In the genomic region with DNA sequence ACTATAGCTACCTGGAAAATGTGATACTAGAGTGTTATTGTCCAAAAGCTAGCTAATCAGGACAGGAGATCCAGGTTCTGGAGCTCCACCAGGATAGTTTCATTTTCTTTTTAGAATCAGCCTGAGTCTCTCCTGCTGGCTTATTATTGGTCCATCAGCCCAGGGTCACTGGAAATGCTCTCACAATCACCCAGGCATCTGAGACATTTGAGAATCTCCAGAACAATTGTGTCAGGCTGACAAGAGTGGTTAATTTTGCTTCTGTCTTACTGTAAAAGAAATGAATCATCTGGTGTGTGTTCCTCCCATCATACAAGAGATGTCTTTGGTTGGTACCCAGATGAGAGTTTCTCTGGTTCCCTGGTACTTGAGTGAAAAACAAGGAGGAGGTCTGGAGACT, we compare ENCODE assay signal across 22 cellular contexts. TPM values are rescaled to one million over a fixed set of nuclear protein-coding genes. Genes with fewer than 3 reads are reported as not detected.
A peak's percentile ranks its signal among the peaks of the same experiment; 100 is the strongest.
DNase-seq lines count a peak whose midpoint lies in the region; ATAC-seq and TF ChIP-seq lines count a peak whose summit lies in the region.
"Had no signal": no experiment of that assay in that cellular context is flagged by ENCODE, and none has a peak within 500 bp of the region (broad histone marks: within the 10 kb centered on the region; RNA-seq: fewer than 3 reads in every experiment).

No MANE protein-coding gene starts in this region.

- ATAC-seq in activated T-cell treated with anti-CD3 and anti-CD28 coated beads, Interleukin-2, amount 50 U/mL, for 4 hours: peak; percentile 67 to 69
- peak; percentile 46 for ATAC-seq in activated naive CD8-positive, alpha-beta T cell treated with anti-CD3 and anti-CD28 coated beads, Interleukin-2, amount 50 U/mL, for 24 hours
- no peak for ATAC-seq in naive thymus-derived CD4-positive, alpha-beta T cell
- ATAC-seq in HG03442 (IDR thresholded peaks at IDR 0.05; ENCODE audit: unreplicated experiment): no peak
- no peak for ATAC-seq in upper lobe of left lung (ENCODE audit: low FRiP score in 2 of 2)
- ATAC-seq: right cardiac atrium had no signal

- no peaks in the 10 kb centered on the region for H4K20me1 ChIP-seq in OCI-LY7 (ENCODE audit: insufficient read depth, low read length)

- TF ChIP-seq CTCF in OCI-LY7 (conservative IDR thresholded peaks at IDR 0.05; ENCODE audit: low read length): no peak
- TF ChIP-seq CTCF in upper lobe of left lung (IDR thresholded peaks at IDR 0.05): no peak

- H3K36me3 ChIP-seq in OCI-LY7 (ENCODE audit: insufficient read depth, low read length): peaks cover 11% of the 10 kb centered on the region
- H3K36me3 ChIP-seq in naive thymus-derived CD4-positive, alpha-beta T cell (ENCODE audit: control insufficient read depth in 2 of 3, insufficient read depth in 3 of 3, low read length in 3 of 3): no peaks in the 10 kb centered on the region
- no peaks in the 10 kb centered on the region for H3K36me3 ChIP-seq in upper lobe of left lung
- H3K36me3 ChIP-seq: neutrophil, Peyer's patch, vagina had no signal

- no peaks in the 10 kb centered on the region for H3K27me3 Mint-ChIP-seq in activated T-cell treated with anti-CD3 and anti-CD28 coated beads, Interleukin-2, amount 50 U/mL, for 4 hours (ENCODE audit: low read depth)
- H3K27me3 Mint-ChIP-seq in activated naive CD8-positive, alpha-beta T cell treated with anti-CD3 and anti-CD28 coated beads, Interleukin-2, amount 50 U/mL, for 24 hours: no peaks in the 10 kb centered on the region
- H3K27me3 Mint-ChIP-seq in naive thymus-derived CD4-positive, alpha-beta T cell: no peaks in the 10 kb centered on the region
- H3K27me3 Mint-ChIP-seq: stimulated activated naive CD8-positive, alpha-beta T cell treated with anti-CD3 and anti-CD28 coated beads, Interleukin-15, Interleukin-2, amounts not matched to agents 100 ng/mL and 50 ng/mL, for 24 hours had no signal

- H3K4me3 ChIP-seq in OCI-LY7 (ENCODE audit: low read depth, low read length, poor library complexity, severe bottlenecking): no peak overlapping the region
- H3K4me3 ChIP-seq in naive thymus-derived CD4-positive, alpha-beta T cell (ENCODE audit: low read length): peak overlapping the region; percentile 14
- H3K4me3 ChIP-seq in upper lobe of left lung: no peak overlapping the region
- H3K4me3 ChIP-seq: Peyer's patch, vagina had no signal

- no peak for DNase-seq in activated T-cell treated with anti-CD3 and anti-CD28 coated beads, Interleukin-2, amount 50 U/mL, for 4 hours
- no peak for DNase-seq in activated T-cell treated with anti-CD3 and anti-CD28 coated beads for 4 hours
- DNase-seq in OCI-LY7 (ENCODE audit: low spot score): no peak
- no peak for DNase-seq in activated naive CD8-positive, alpha-beta T cell treated with anti-CD3 and anti-CD28 coated beads, Interleukin-2, amount 50 U/mL, for 24 hours
- peak in 1 of 9 donors; percentile 5 for DNase-seq in naive thymus-derived CD4-positive, alpha-beta T cell
- DNase-seq in posterior vena cava (ENCODE audit: low spot score): no peak
- no peak for DNase-seq in upper lobe of left lung
- DNase-seq: ACHN, amniotic stem cell, endodermal cell, hypothalamus, Karpas-422, kidney glomerular epithelial cell, mesendoderm, NCI-H1417 treated with DMSO at 0.1 percent for 48 hours, Peyer's patch, right cardiac atrium had no signal

- H3K9me2 ChIP-seq in OCI-LY7 (ENCODE audit: insufficient read depth, low read length): no peaks in the 10 kb centered on the region

- H3K4me1 ChIP-seq in OCI-LY7 (ENCODE audit: insufficient read depth, low read length, poor library complexity, severe bottlenecking) (peaks cover 41% of the 10 kb centered on the region), upper lobe of left lung (no peaks in the 10 kb centered on the region)
- peaks cover 6% of the 10 kb centered on the region in 2 donors for H3K4me1 ChIP-seq in naive thymus-derived CD4-positive, alpha-beta T cell (ENCODE audit: control insufficient read depth in 2 of 2, insufficient read depth in 2 of 2, low read length in 2 of 2)
- H3K4me1 ChIP-seq: Peyer's patch, vagina had no signal

- H3K27ac ChIP-seq in OCI-LY7 (ENCODE audit: low read depth, low read length, poor library complexity, severe bottlenecking) (peak overlapping the region; percentile 84), upper lobe of left lung (no peak overlapping the region)
- peak overlapping the region; percentile 54 for H3K27ac ChIP-seq in naive thymus-derived CD4-positive, alpha-beta T cell (ENCODE audit: low read depth, low read length)
- H3K27ac ChIP-seq: neutrophil, Peyer's patch, vagina, VCaP had no signal

- H3K9me3 ChIP-seq in OCI-LY7 (ENCODE audit: low read length) (no peaks in the 10 kb centered on the region), upper lobe of left lung (peaks cover 0 to 10% (median 6%) of the 10 kb centered on the region in 4 donors)
- H3K9me3 ChIP-seq in naive thymus-derived CD4-positive, alpha-beta T cell (ENCODE audit: control insufficient read depth in 2 of 3, low read length in 3 of 3): no peaks in the 10 kb centered on the region
- H3K9me3 ChIP-seq: neutrophil, Peyer's patch, vagina had no signal

- no peak for TF ChIP-seq POLR2A in upper lobe of left lung (IDR thresholded peaks at IDR 0.05)

- peak overlapping the region; percentile 21; the same call in 1 of the 2 replicates for H3K4me2 ChIP-seq in OCI-LY7 (ENCODE audit: low read length)

- CTCF ChIA-PET in OCI-LY7 (lab: Charles Lee; ENCODE audit: unreplicated experiment): no interaction called here
- CTCF ChIA-PET in naive thymus-derived CD4-positive, alpha-beta T cell (lab: Charles Lee): no interaction called here

- H3K79me2 ChIP-seq in OCI-LY7 (ENCODE audit: insufficient read depth, low read depth, low read length): peaks cover 47% of the 10 kb centered on the region

- no peaks in the 10 kb centered on the region for H3K27me3 ChIP-seq in naive thymus-derived CD4-positive, alpha-beta T cell (ENCODE audit: control insufficient read depth in 2 of 2, insufficient read depth in 2 of 2, low read length in 2 of 2)
- H3K27me3 ChIP-seq in upper lobe of left lung: no peaks in the 10 kb centered on the region
- H3K27me3 ChIP-seq: neutrophil, Peyer's patch, vagina had no signal

- no peaks in the 10 kb centered on the region for H3K36me3 Mint-ChIP-seq in activated T-cell treated with anti-CD3 and anti-CD28 coated beads, Interleukin-2, amount 50 U/mL, for 4 hours (ENCODE audit: insufficient read depth)
- peaks cover 8% of the 10 kb centered on the region for H3K36me3 Mint-ChIP-seq in activated naive CD8-positive, alpha-beta T cell treated with anti-CD3 and anti-CD28 coated beads, Interleukin-2, amount 50 U/mL, for 24 hours (ENCODE audit: low read depth)
- peaks cover 0 to 23% (median 12%) of the 10 kb centered on the region in 5 donors for H3K36me3 Mint-ChIP-seq in naive thymus-derived CD4-positive, alpha-beta T cell

- H3K4me3 Mint-ChIP-seq in activated T-cell treated with anti-CD3 and anti-CD28 coated beads, Interleukin-2, amount 50 U/mL, for 4 hours: peak overlapping the region; percentile 33
- no peak overlapping the region for H3K4me3 Mint-ChIP-seq in activated naive CD8-positive, alpha-beta T cell treated with anti-CD3 and anti-CD28 coated beads, Interleukin-2, amount 50 U/mL, for 24 hours
- peak overlapping the region; percentile 62 to 83 (median 78) for H3K4me3 Mint-ChIP-seq in naive thymus-derived CD4-positive, alpha-beta T cell
- H3K4me3 Mint-ChIP-seq: endodermal cell; stimulated activated naive CD8-positive, alpha-beta T cell treated with anti-CD3 and anti-CD28 coated beads, Interleukin-15, Interleukin-2, amounts not matched to agents 100 ng/mL and 50 ng/mL, for 24 hours had no signal

- H2AFZ ChIP-seq in OCI-LY7 (ENCODE audit: low read length): no peak overlapping the region

- no peaks in the 10 kb centered on the region for H3K9me3 Mint-ChIP-seq in activated T-cell treated with anti-CD3 and anti-CD28 coated beads, Interleukin-2, amount 50 U/mL, for 4 hours
- H3K9me3 Mint-ChIP-seq in activated naive CD8-positive, alpha-beta T cell treated with anti-CD3 and anti-CD28 coated beads, Interleukin-2, amount 50 U/mL, for 24 hours: no peaks in the 10 kb centered on the region
- H3K9me3 Mint-ChIP-seq in naive thymus-derived CD4-positive, alpha-beta T cell: peaks cover 0 to 36% (median 5%) of the 10 kb centered on the region in 11 donors
- H3K9me3 Mint-ChIP-seq: endodermal cell; stimulated activated naive CD8-positive, alpha-beta T cell treated with anti-CD3 and anti-CD28 coated beads, Interleukin-15, Interleukin-2, amounts not matched to agents 100 ng/mL and 50 ng/mL, for 24 hours had no signal

- H3K27ac Mint-ChIP-seq in activated naive CD8-positive, alpha-beta T cell treated with anti-CD3 and anti-CD28 coated beads, Interleukin-2, amount 50 U/mL, for 24 hours: no peak overlapping the region
- peak overlapping the region; percentile 75 to 97 (median 91) for H3K27ac Mint-ChIP-seq in naive thymus-derived CD4-positive, alpha-beta T cell
- H3K27ac Mint-ChIP-seq: endodermal cell; stimulated activated naive CD8-positive, alpha-beta T cell treated with anti-CD3 and anti-CD28 coated beads, Interleukin-15, Interleukin-2, amounts not matched to agents 100 ng/mL and 50 ng/mL, for 24 hours had no signal

- peaks cover 36% of the 10 kb centered on the region for H3K4me1 Mint-ChIP-seq in activated T-cell treated with anti-CD3 and anti-CD28 coated beads, Interleukin-2, amount 50 U/mL, for 4 hours (ENCODE audit: low read depth)
- H3K4me1 Mint-ChIP-seq in activated naive CD8-positive, alpha-beta T cell treated with anti-CD3 and anti-CD28 coated beads, Interleukin-2, amount 50 U/mL, for 24 hours: peaks cover 31% of the 10 kb centered on the region
- peaks cover 10 to 50% (median 31%) of the 10 kb centered on the region in 7 donors for H3K4me1 Mint-ChIP-seq in naive thymus-derived CD4-positive, alpha-beta T cell

- TF ChIP-seq EP300 in upper lobe of left lung (IDR thresholded peaks at IDR 0.05): no peak

- intact Hi-C loops in OCI-LY7 (cut with micrococcal nuclease; ENCODE audit: unreplicated experiment): loop anchor here (5.0 kb wide), 1 partner anchor 40 kb away; a partner anchor contains a TSS
- intact Hi-C loops in naive thymus-derived CD4-positive, alpha-beta T cell (cut with micrococcal nuclease): loop anchor here in 1 of 2 donors (5.0 kb wide), 1 partner anchor 115 kb away; the partner anchor contains the start of gene ZNF675
- intact Hi-C loops in posterior vena cava (cut with DNase I): no loop called here

- POLR2A ChIA-PET in OCI-LY7 (lab: Charles Lee): interaction anchor here (0.6 to 1.7 kb wide), 6 partner anchors 11 to 361 kb away, joined by 3 to 6 read pairs (median 4); partner anchors contain the start of gene ZNF681
- POLR2A ChIA-PET in naive thymus-derived CD4-positive, alpha-beta T cell (lab: Charles Lee): interaction anchor here (1.1 to 1.8 kb wide), 3 partner anchors 43 to 115 kb away, joined by 4 to 7 read pairs (median 7); partner anchors contain the start of genes ZNF675, ZNF681 and ZNF726

- BruUV-seq in OCI-LY7 (replicated peaks; lab: Mats Ljungman, UMichigan): no TSS peak

RNA-seq across cellular contexts. Expression of gene ZNF681, which starts 43.6 kb away (rescaled TPM):
- 1 to 10 TPM; 3.7 to 4.3 (median 4.3) TPM for total RNA-seq in activated T-cell treated with anti-CD3 and anti-CD28 coated beads, Interleukin-2, amount 50 U/mL, for 4 hours
- total RNA-seq in OCI-LY7 (2014; rRNA removed; shearing (Covaris generic)): 3.1 and 4.3 TPM in 2 replicates
- total RNA-seq in OCI-LY7 (2022) (6.0 and 6.2 TPM in 2 replicates), posterior vena cava (1 to 10 TPM; 1.5 to 1.6 TPM), upper lobe of left lung (1 to 10 TPM in 5 of 6 donors, under 1 TPM in 1; 0.67 to 3.9 (median 1.4) TPM)
- total RNA-seq in naive thymus-derived CD4-positive, alpha-beta T cell: 10 to 100 TPM in 1 of 5 experiments, 1 to 10 TPM in 4; 1.8 to 12.9 (median 4.4) TPM
- polyA plus RNA-seq in naive thymus-derived CD4-positive, alpha-beta T cell: 1 to 10 TPM; 2.6 to 5.7 TPM

Comparison
In these comparisons a context has a peak if more than half of its experiments do, and no peak if none do; other contexts are left out.
1. ATAC-seq: peak in activated T-cell treated with anti-CD3 and anti-CD28 coated beads, Interleukin-2, amount 50 U/mL, for 4 hours (2 of 2) and activated naive CD8-positive, alpha-beta T cell treated with anti-CD3 and anti-CD28 coated beads, Interleukin-2, amount 50 U/mL, for 24 hours (single experiment); none in naive thymus-derived CD4-positive, alpha-beta T cell (single experiment), HG03442 (single experiment) and upper lobe of left lung (0 of 2).
2. H3K27ac ChIP-seq: peak in OCI-LY7 (single experiment) and naive thymus-derived CD4-positive, alpha-beta T cell (single experiment); none in upper lobe of left lung (0 of 4).